18 cellular contexts compared by ENCODE assay signal in the genomic region with DNA sequence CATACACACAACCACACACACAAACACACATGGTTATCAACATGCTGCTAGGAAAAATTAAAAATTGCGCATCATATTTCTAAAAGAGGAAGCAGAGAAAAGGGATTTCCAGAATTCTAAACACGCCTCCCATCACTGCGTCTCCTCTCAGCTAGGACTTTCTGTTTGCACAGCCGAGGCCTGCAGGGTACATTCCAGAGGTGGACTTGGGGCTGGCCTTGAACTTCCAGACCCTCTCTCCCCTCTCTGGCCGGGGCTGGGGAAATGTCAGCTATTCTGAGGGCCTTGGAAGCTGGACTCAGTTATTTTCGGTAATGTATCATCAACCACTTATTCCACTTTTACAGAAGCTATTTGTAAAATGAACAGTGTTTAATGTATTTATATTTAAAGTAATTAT.
"Had no signal": no experiment of that assay in that cellular context is flagged by ENCODE, and none has a peak within 500 bp of the region (broad histone marks: within the 10 kb centered on the region; RNA-seq: fewer than 3 reads in every experiment).

No MANE protein-coding gene starts in this region.

- H3K9me3 ChIP-seq: left ventricle myocardium inferior had no signal

- H3K4me1 Mint-ChIP-seq: activated naive CD8-positive, alpha-beta T cell treated with anti-CD3 and anti-CD28 coated beads, Interleukin-2, amount 10 ng/mL, durations not matched to agents 7 days and 5 days; stimulated activated naive CD8-positive, alpha-beta T cell treated with anti-CD3 and anti-CD28 coated beads, Interleukin-15, amount 100 ng/mL, for 72 hours had no signal

- H3K36me3 ChIP-seq: left ventricle myocardium inferior had no signal

- H3K4me3 ChIP-seq: hepatocyte, left ventricle myocardium inferior had no signal

- H3K27me3 ChIP-seq: foreskin keratinocyte, hepatocyte had no signal

- H3K9me3 Mint-ChIP-seq: activated CD4-positive, alpha-beta memory T cell treated with anti-CD3 and anti-CD28 coated beads for 36 hours; activated naive CD4-positive, alpha-beta T cell treated with anti-CD3 and anti-CD28 coated beads for 36 hours; neural crest cell had no signal

- H3K27ac ChIP-seq: foreskin keratinocyte, hepatocyte, left ventricle myocardium inferior had no signal

- H3K4me3 Mint-ChIP-seq: activated CD4-positive, alpha-beta memory T cell treated with anti-CD3 and anti-CD28 coated beads for 36 hours; activated naive CD4-positive, alpha-beta T cell treated with anti-CD3 and anti-CD28 coated beads for 36 hours; activated naive CD8-positive, alpha-beta T cell treated with anti-CD3 and anti-CD28 coated beads, Interleukin-2, amount 10 ng/mL, durations not matched to agents 7 days and 5 days; neural crest cell; stimulated activated naive CD8-positive, alpha-beta T cell treated with anti-CD3 and anti-CD28 coated beads, Interleukin-15, amount 100 ng/mL, for 72 hours had no signal

- H3K27me3 Mint-ChIP-seq: activated CD4-positive, alpha-beta memory T cell treated with anti-CD3 and anti-CD28 coated beads for 36 hours; activated naive CD8-positive, alpha-beta T cell treated with anti-CD3 and anti-CD28 coated beads, Interleukin-2, amount 10 ng/mL, durations not matched to agents 7 days and 5 days; stimulated activated naive CD8-positive, alpha-beta T cell treated with anti-CD3 and anti-CD28 coated beads, Interleukin-15, amount 100 ng/mL, for 72 hours had no signal

- H3K4me1 ChIP-seq: foreskin keratinocyte had no signal

- H3K79me2 ChIP-seq: hepatocyte had no signal

- DNase-seq: activated CD4-positive, alpha-beta memory T cell treated with anti-CD3 and anti-CD28 coated beads for 36 hours; activated CD4-positive, alpha-beta T cell treated with anti-CD3 and anti-CD28 coated beads for 48 hours; activated CD4-positive, CD25-positive, alpha-beta regulatory T cell; activated naive CD4-positive, alpha-beta T cell treated with anti-CD3 and anti-CD28 coated beads for 36 hours; activated naive CD8-positive, alpha-beta T cell treated with anti-CD3 and anti-CD28 coated beads, Interleukin-2, amount 10 ng/mL, durations not matched to agents 7 days and 5 days; activated T-cell treated with anti-CD3 and anti-CD28 coated beads, Interleukin-2, amount 50 U/mL, for 48 hours; amniotic stem cell; cortex of kidney; foreskin keratinocyte; left ventricle myocardium inferior; mammary epithelial cell; stimulated activated CD4-positive, alpha-beta T cell treated with anti-CD3 and anti-CD28 coated beads, Interleukin-1b, Interleukin-23, amount 100 ng/mL, for 48 hours; stimulated activated naive CD8-positive, alpha-beta T cell treated with anti-CD3 and anti-CD28 coated beads, Interleukin-15, amount 100 ng/mL, for 72 hours; T-helper 1 cell; T-helper 9 cell; trophoblast cell had no signal

- H2AFZ ChIP-seq: hepatocyte had no signal

- H3K27ac Mint-ChIP-seq: activated CD4-positive, alpha-beta memory T cell treated with anti-CD3 and anti-CD28 coated beads for 36 hours; activated naive CD4-positive, alpha-beta T cell treated with anti-CD3 and anti-CD28 coated beads for 36 hours; activated naive CD8-positive, alpha-beta T cell treated with anti-CD3 and anti-CD28 coated beads, Interleukin-2, amount 10 ng/mL, durations not matched to agents 7 days and 5 days; stimulated activated naive CD8-positive, alpha-beta T cell treated with anti-CD3 and anti-CD28 coated beads, Interleukin-15, amount 100 ng/mL, for 72 hours had no signal

- H3K4me2 ChIP-seq: hepatocyte had no signal

- H3K36me3 Mint-ChIP-seq: activated CD4-positive, alpha-beta memory T cell treated with anti-CD3 and anti-CD28 coated beads for 36 hours; activated naive CD8-positive, alpha-beta T cell treated with anti-CD3 and anti-CD28 coated beads, Interleukin-2, amount 10 ng/mL, durations not matched to agents 7 days and 5 days had no signal
